ENCODE assay signal across 39 cellular contexts in the genomic region with DNA sequence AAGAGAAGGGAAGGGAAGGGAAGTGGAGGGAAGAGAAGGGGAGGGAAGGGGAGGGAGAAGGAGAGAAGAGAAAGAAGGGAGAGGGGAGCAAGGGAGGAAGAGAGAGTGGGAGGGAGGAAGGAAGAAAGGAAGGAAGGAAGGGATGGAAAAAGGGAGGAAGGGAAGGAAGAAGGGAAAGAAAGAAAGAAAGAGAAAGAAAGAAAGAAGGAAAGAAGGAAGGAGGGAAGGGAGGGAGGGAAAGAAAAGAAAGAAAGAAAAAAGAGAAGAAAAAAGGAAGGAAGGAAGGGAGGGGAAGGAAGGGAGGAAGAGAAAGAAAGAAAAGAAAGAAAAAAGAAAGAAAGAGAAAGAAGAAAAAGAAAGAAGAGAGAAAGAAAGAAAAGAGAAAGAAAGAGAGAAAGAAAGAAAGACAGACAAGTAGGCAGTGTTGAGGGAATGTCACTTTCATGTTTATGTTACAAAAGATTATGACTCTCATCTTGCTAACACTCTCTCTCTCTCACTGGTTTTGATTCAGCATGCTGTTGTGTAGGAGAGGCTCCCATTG. TPM values are rescaled to one million over a fixed set of nuclear protein-coding genes. Genes with fewer than 3 reads are reported as not detected.
"Had no signal": no experiment of that assay in that cellular context is flagged by ENCODE, and none has a peak within 500 bp of the region (broad histone marks: within the 10 kb centered on the region; RNA-seq: fewer than 3 reads in every experiment).

No MANE protein-coding gene starts in this region.

- H3K9me3 Mint-ChIP-seq: activated CD4-positive, alpha-beta T cell treated with anti-CD3 and anti-CD28 coated beads, Interleukin-2, amount 10 ng/mL, durations not matched to agents 24 days and 14 days; activated naive CD4-positive, alpha-beta T cell treated with anti-CD3 and anti-CD28 coated beads for 36 hours; activated naive CD4-positive, alpha-beta T cell treated with anti-CD3 and anti-CD28 coated beads, Interleukin-2, amount 50 U/mL, for 24 hours; activated naive CD8-positive, alpha-beta T cell treated with anti-CD3 and anti-CD28 coated beads for 36 hours; activated T-helper 1 cell treated with anti-CD3 and anti-CD28 coated beads, Interleukin-12 subunit alpha, Interleukin-12 subunit beta, Interleukin-2, Interleukin-4 antibody, amounts not matched to agents 30 ng/mL and 10 ng/mL and 1 ng/mL, durations not matched to agents 14 hours and 24 hours and 36 hours; activated T-helper 2 cell treated with anti-CD3 and anti-CD28 coated beads, Interferon-gamma antibody, Interleukin-2, Interleukin-4, amounts not matched to agents 10 μg/mL and 5 μg/mL and 100 μg/mL, durations not matched to agents 14 hours and 24 hours and 36 hours; T-helper 2 cell treated with Interferon-gamma antibody and Interleukin-4, amounts not matched to agents 5 μg/mL and 100 μg/mL, for 36 hours had no signal

- H3K4me3 ChIP-seq: adrenal gland, body of pancreas, esophagus squamous epithelium, gastroesophageal sphincter, heart right ventricle had no signal

- H3K36me3 ChIP-seq: adrenal gland, esophagus squamous epithelium, gastroesophageal sphincter, heart right ventricle, WERI-Rb-1 had no signal

- H3K4me1 Mint-ChIP-seq: activated CD4-positive, alpha-beta T cell treated with anti-CD3 and anti-CD28 coated beads for 36 hours; activated CD4-positive, alpha-beta T cell treated with anti-CD3 and anti-CD28 coated beads, Interleukin-2, amount 10 ng/mL, durations not matched to agents 24 days and 14 days; activated CD8-positive, alpha-beta memory T cell treated with anti-CD3 and anti-CD28 coated beads, Interleukin-2, amount 10 ng/mL, durations not matched to agents 7 days and 5 days; activated naive CD4-positive, alpha-beta T cell treated with anti-CD3 and anti-CD28 coated beads, Interleukin-2, amount 50 U/mL, for 24 hours; activated naive CD8-positive, alpha-beta T cell treated with anti-CD3 and anti-CD28 coated beads, Interleukin-2, amount 50 U/mL, for 24 hours; T-helper 17 cell had no signal

- DNase-seq: activated CD4-positive, alpha-beta memory T cell treated with anti-CD3 and anti-CD28 coated beads for 36 hours; activated CD4-positive, alpha-beta T cell treated with anti-CD3 and anti-CD28 coated beads for 36 hours; activated CD4-positive, alpha-beta T cell treated with anti-CD3 and anti-CD28 coated beads, Interleukin-2, amount 10 ng/mL, durations not matched to agents 24 days and 14 days; activated CD4-positive, CD25-positive, alpha-beta regulatory T cell; activated CD4-positive, CD25-positive, alpha-beta regulatory T cell treated with anti-CD3 and anti-CD28 coated beads, Interleukin-2, amount 50 U/mL, for 72 hours; activated CD8-positive, alpha-beta memory T cell treated with anti-CD3 and anti-CD28 coated beads, Interleukin-2, amount 10 ng/mL, durations not matched to agents 7 days and 5 days; activated CD8-positive, alpha-beta memory T cell treated with anti-CD3 and anti-CD28 coated beads, Interleukin-2, amount 50 U/mL, for 4 hours; activated CD8-positive, alpha-beta T cell treated with anti-CD3 and anti-CD28 coated beads, Interleukin-2, amount 10 ng/mL, durations not matched to agents 7 days and 5 days; activated effector memory CD4-positive, alpha-beta T cell treated with anti-CD3 and anti-CD28 coated beads, Interleukin-2, amount 50 U/mL, for 16 hours; activated naive CD4-positive, alpha-beta T cell treated with anti-CD3 and anti-CD28 coated beads for 36 hours; activated naive CD8-positive, alpha-beta T cell treated with anti-CD3 and anti-CD28 coated beads for 36 hours; activated naive CD8-positive, alpha-beta T cell treated with anti-CD3 and anti-CD28 coated beads, Interleukin-2, amount 50 U/mL, for 24 hours; activated T-cell treated with anti-CD3 and anti-CD28 coated beads, Interleukin-2, amount 50 U/mL, for 1 hour; activated T-cell treated with anti-CD3 and anti-CD28 coated beads, Interleukin-2, amount 50 U/mL, for 48 hours; adrenal gland; amygdala; aorta; body of pancreas; caudate nucleus; cortex of kidney; dermis blood vessel endothelial cell; effector CD8-positive, alpha-beta T cell; esophagus squamous epithelium; foreskin melanocyte; heart right ventricle; T-helper 17 cell; T1000; WERI-Rb-1 had no signal

- ATAC-seq: activated CD4-positive, alpha-beta T cell treated with anti-CD3 and anti-CD28 coated beads for 36 hours; activated CD8-positive, alpha-beta memory T cell treated with anti-CD3 and anti-CD28 coated beads, Interleukin-2, amount 10 ng/mL, durations not matched to agents 7 days and 5 days; activated CD8-positive, alpha-beta T cell treated with anti-CD3 and anti-CD28 coated beads, Interleukin-2, amount 10 ng/mL, durations not matched to agents 7 days and 5 days; activated naive CD8-positive, alpha-beta T cell treated with anti-CD3 and anti-CD28 coated beads, Interleukin-2, amount 50 U/mL, for 24 hours; body of pancreas; gastroesophageal sphincter; heart right ventricle; T-helper 17 cell had no signal

- H3K27me3 Mint-ChIP-seq: activated CD4-positive, alpha-beta memory T cell treated with anti-CD3 and anti-CD28 coated beads for 36 hours; activated CD4-positive, alpha-beta T cell treated with anti-CD3 and anti-CD28 coated beads for 36 hours; activated CD4-positive, alpha-beta T cell treated with anti-CD3 and anti-CD28 coated beads, Interleukin-2, amount 10 ng/mL, durations not matched to agents 24 days and 14 days; activated CD8-positive, alpha-beta memory T cell treated with anti-CD3 and anti-CD28 coated beads, Interleukin-2, amount 10 ng/mL, durations not matched to agents 7 days and 5 days; activated naive CD4-positive, alpha-beta T cell treated with anti-CD3 and anti-CD28 coated beads, Interleukin-2, amount 50 U/mL, for 24 hours; activated naive CD8-positive, alpha-beta T cell treated with anti-CD3 and anti-CD28 coated beads for 36 hours; activated naive CD8-positive, alpha-beta T cell treated with anti-CD3 and anti-CD28 coated beads, Interleukin-2, amount 50 U/mL, for 24 hours; T-helper 17 cell had no signal

- H3K27ac ChIP-seq: adrenal gland, body of pancreas, epithelial cell of prostate, esophagus squamous epithelium, gastroesophageal sphincter, heart right ventricle, WERI-Rb-1 had no signal

- H3K27me3 ChIP-seq: adrenal gland, body of pancreas, esophagus squamous epithelium, gastroesophageal sphincter, heart right ventricle had no signal

- H3K27ac Mint-ChIP-seq: activated CD4-positive, alpha-beta memory T cell treated with anti-CD3 and anti-CD28 coated beads for 36 hours; activated CD4-positive, alpha-beta T cell treated with anti-CD3 and anti-CD28 coated beads for 36 hours; activated CD4-positive, alpha-beta T cell treated with anti-CD3 and anti-CD28 coated beads, Interleukin-2, amount 10 ng/mL, durations not matched to agents 24 days and 14 days; activated CD8-positive, alpha-beta memory T cell treated with anti-CD3 and anti-CD28 coated beads, Interleukin-2, amount 10 ng/mL, durations not matched to agents 7 days and 5 days; activated CD8-positive, alpha-beta T cell treated with anti-CD3 and anti-CD28 coated beads, Interleukin-2, amount 10 ng/mL, durations not matched to agents 7 days and 5 days; activated naive CD4-positive, alpha-beta T cell treated with anti-CD3 and anti-CD28 coated beads for 36 hours; activated naive CD4-positive, alpha-beta T cell treated with anti-CD3 and anti-CD28 coated beads, Interleukin-2, amount 50 U/mL, for 24 hours; activated naive CD8-positive, alpha-beta T cell treated with anti-CD3 and anti-CD28 coated beads for 36 hours; activated naive CD8-positive, alpha-beta T cell treated with anti-CD3 and anti-CD28 coated beads, Interleukin-2, amount 50 U/mL, for 24 hours; activated T-helper 1 cell treated with anti-CD3 and anti-CD28 coated beads, Interleukin-12 subunit alpha, Interleukin-12 subunit beta, Interleukin-2, Interleukin-4 antibody, amounts not matched to agents 30 ng/mL and 10 ng/mL and 1 ng/mL, durations not matched to agents 14 hours and 24 hours and 36 hours; activated T-helper 2 cell treated with anti-CD3 and anti-CD28 coated beads, Interferon-gamma antibody, Interleukin-2, Interleukin-4, amounts not matched to agents 10 μg/mL and 5 μg/mL and 100 μg/mL, durations not matched to agents 14 hours and 24 hours and 36 hours; T-helper 17 cell; T-helper 2 cell treated with Interferon-gamma antibody and Interleukin-4, amounts not matched to agents 5 μg/mL and 100 μg/mL, for 36 hours had no signal

- FAIRE-seq: colon, endometrium, endothelial cell of umbilical vein had no signal

- H3K4me1 ChIP-seq: adrenal gland, body of pancreas, esophagus squamous epithelium, gastroesophageal sphincter, heart right ventricle had no signal

- H3K36me3 Mint-ChIP-seq: activated CD4-positive, alpha-beta memory T cell treated with anti-CD3 and anti-CD28 coated beads for 36 hours; activated CD8-positive, alpha-beta memory T cell treated with anti-CD3 and anti-CD28 coated beads, Interleukin-2, amount 10 ng/mL, durations not matched to agents 7 days and 5 days; activated naive CD4-positive, alpha-beta T cell treated with anti-CD3 and anti-CD28 coated beads, Interleukin-2, amount 50 U/mL, for 24 hours; activated naive CD8-positive, alpha-beta T cell treated with anti-CD3 and anti-CD28 coated beads for 36 hours had no signal

- H3K4me3 Mint-ChIP-seq: activated CD4-positive, alpha-beta memory T cell treated with anti-CD3 and anti-CD28 coated beads for 36 hours; activated CD4-positive, alpha-beta T cell treated with anti-CD3 and anti-CD28 coated beads for 36 hours; activated CD4-positive, alpha-beta T cell treated with anti-CD3 and anti-CD28 coated beads, Interleukin-2, amount 10 ng/mL, durations not matched to agents 24 days and 14 days; activated CD8-positive, alpha-beta memory T cell treated with anti-CD3 and anti-CD28 coated beads, Interleukin-2, amount 10 ng/mL, durations not matched to agents 7 days and 5 days; activated CD8-positive, alpha-beta T cell treated with anti-CD3 and anti-CD28 coated beads, Interleukin-2, amount 10 ng/mL, durations not matched to agents 7 days and 5 days; activated naive CD4-positive, alpha-beta T cell treated with anti-CD3 and anti-CD28 coated beads for 36 hours; activated naive CD4-positive, alpha-beta T cell treated with anti-CD3 and anti-CD28 coated beads, Interleukin-2, amount 50 U/mL, for 24 hours; activated naive CD8-positive, alpha-beta T cell treated with anti-CD3 and anti-CD28 coated beads for 36 hours; activated naive CD8-positive, alpha-beta T cell treated with anti-CD3 and anti-CD28 coated beads, Interleukin-2, amount 50 U/mL, for 24 hours; activated T-helper 1 cell treated with anti-CD3 and anti-CD28 coated beads, Interleukin-12 subunit alpha, Interleukin-12 subunit beta, Interleukin-2, Interleukin-4 antibody, amounts not matched to agents 30 ng/mL and 10 ng/mL and 1 ng/mL, durations not matched to agents 14 hours and 24 hours and 36 hours; T-helper 17 cell; T-helper 2 cell treated with Interferon-gamma antibody and Interleukin-4, amounts not matched to agents 5 μg/mL and 100 μg/mL, for 36 hours had no signal

- H3K9me3 ChIP-seq: adrenal gland, body of pancreas, esophagus squamous epithelium, gastroesophageal sphincter had no signal

RNA-seq across cellular contexts. Expression of gene ZNF804A, which starts 58.0 kb away (rescaled TPM):
- total RNA-seq: activated CD4-positive, alpha-beta memory T cell treated with anti-CD3 and anti-CD28 coated beads for 36 hours; activated CD4-positive, alpha-beta T cell treated with anti-CD3 and anti-CD28 coated beads for 36 hours; activated CD4-positive, alpha-beta T cell treated with anti-CD3 and anti-CD28 coated beads, Interleukin-2, amount 10 ng/mL, durations not matched to agents 24 days and 14 days; activated CD8-positive, alpha-beta memory T cell treated with anti-CD3 and anti-CD28 coated beads for 36 hours; activated CD8-positive, alpha-beta memory T cell treated with anti-CD3 and anti-CD28 coated beads, Interleukin-2, amount 10 ng/mL, durations not matched to agents 7 days and 5 days; activated CD8-positive, alpha-beta T cell treated with anti-CD3 and anti-CD28 coated beads, Interleukin-2, amount 10 ng/mL, durations not matched to agents 7 days and 5 days; activated naive CD4-positive, alpha-beta T cell treated with anti-CD3 and anti-CD28 coated beads for 36 hours; activated naive CD8-positive, alpha-beta T cell treated with anti-CD3 and anti-CD28 coated beads for 36 hours; activated T-helper 1 cell treated with anti-CD3 and anti-CD28 coated beads, Interleukin-12 subunit alpha, Interleukin-12 subunit beta, Interleukin-2, Interleukin-4 antibody, amounts not matched to agents 30 ng/mL and 10 ng/mL and 1 ng/mL, durations not matched to agents 14 hours and 24 hours and 36 hours; activated T-helper 2 cell treated with anti-CD3 and anti-CD28 coated beads, Interferon-gamma antibody, Interleukin-2, Interleukin-4, amounts not matched to agents 10 μg/mL and 5 μg/mL and 100 μg/mL, durations not matched to agents 14 hours and 24 hours and 36 hours; body of pancreas; chondrocyte; dermis blood vessel endothelial cell; endothelial cell of umbilical vein; T-helper 17 cell had no signal
- polyA plus RNA-seq: aorta had no signal
